In genomic region chr9:21326526-21327139, GRCh38 we compare ENCODE assay signal across 8 cellular contexts. TPM values are rescaled to one million over a fixed set of nuclear protein-coding genes. Genes with fewer than 3 reads are reported as not detected.
DNase-seq lines count a peak whose midpoint lies in the region; ATAC-seq and TF ChIP-seq lines count a peak whose summit lies in the region.

No MANE protein-coding gene starts in this region.

- TF ChIP-seq EP300 in suprapubic skin (IDR thresholded peaks at IDR 0.05) = no peak

- POLR2A ChIA-PET in AG04450 (lab: Yijun Ruan, JAX) = interaction anchor here (1.5 kb wide), 1 partner anchor 9 kb away, joined by 5 read pairs; the partner anchor contains the start of gene KLHL9

- TF ChIP-seq CTCF in AG04450 (IDR thresholded peaks at IDR 0.05; ENCODE audit: low read depth, low read length) = peak; percentile 75
- 0 out of 2 replicates have a peak, but pooled peaks have one; percentile 34 for TF ChIP-seq CTCF in GM12874 (IDR thresholded peaks at IDR 0.05; ENCODE audit: insufficient read depth, low read depth, low read length)
- peak; percentile 49 to 74 (median 60) for TF ChIP-seq CTCF in adrenal gland (IDR thresholded peaks at IDR 0.05)
- peak; percentile 9 to 44 for TF ChIP-seq CTCF in suprapubic skin (IDR thresholded peaks at IDR 0.05)

- TF ChIP-seq POLR2A in adrenal gland (IDR thresholded peaks at IDR 0.05) (no peak), suprapubic skin (IDR thresholded peaks at IDR 0.05) (no peak)

- peak; percentile 86 for ATAC-seq in HG02623 (IDR thresholded peaks at IDR 0.05; ENCODE audit: unreplicated experiment)

- no peak for DNase-seq in AG04450 (ENCODE audit: low read depth, low spot score)
- peak; percentile 25 for DNase-seq in NCI-H146 treated with DMSO at 0.1 percent for 48 hours (lab: John Stamatoyannopoulos, UW; ENCODE audit: unreplicated experiment)
- DNase-seq in adrenal gland = no peak
- peak; percentile 32 for DNase-seq in iPS-NIHi11 (ENCODE audit: low spot score)
- no peak for DNase-seq in suprapubic skin (ENCODE audit: low spot score in 2 of 2)
- no peak for DNase-seq in mesenteric fat pad (ENCODE audit: low spot score)

- H3K4me3 ChIP-seq in AG04450 (ENCODE audit: low read depth, low read length) (no peak overlapping the region), adrenal gland (no peak overlapping the region), suprapubic skin (no peak overlapping the region)

- H3K36me3 ChIP-seq in adrenal gland (replicated peaks in 1 of 2) (peaks cover 0 to 6% of the 10 kb centered on the region in 2 donors), suprapubic skin (peaks cover 22% of the 10 kb centered on the region)

- 27 to 34% (median 31%) methylated on average over 2 of the region's 2 CpGs for WGBS in adrenal gland, 4 donors
- 30% methylated on average over 2 of the region's 2 CpGs for WGBS in suprapubic skin

- H3K4me1 ChIP-seq in adrenal gland (replicated peaks in 1 of 2) (peaks cover 9 to 25% of the 10 kb centered on the region in 2 donors), suprapubic skin (peaks cover 43% of the 10 kb centered on the region)

- intact Hi-C loops in adrenal gland (cut with DNase I) = loop anchor here (5.0 to 10.0 kb wide), 3 partner anchors 66 to 458 kb away; no protein-coding TSS in a partner anchor

- H3K9me3 ChIP-seq in AG04450 (ENCODE audit: control insufficient read depth, insufficient read depth, low read length) (no peaks in the 10 kb centered on the region), adrenal gland (replicated peaks in 1 of 3) (no peaks in the 10 kb centered on the region), suprapubic skin (no peaks in the 10 kb centered on the region)

- no peak overlapping the region for H3K27ac ChIP-seq in AG04450 (ENCODE audit: low read depth, low read length)
- no peak overlapping the region for H3K27ac ChIP-seq in adrenal gland
- H3K27ac ChIP-seq in suprapubic skin = no peak overlapping the region

- CTCF ChIA-PET in AG04450 (lab: Charles Lee) = interaction anchor here (0.6 to 2.5 kb wide), 47 partner anchors 8 to 1126 kb away, joined by 3 to 26 read pairs (median 4); partner anchors contain the start of gene KLHL9

- H3K27me3 ChIP-seq in AG04450 (ENCODE audit: control insufficient read depth, insufficient read depth, low read length) (no peaks in the 10 kb centered on the region), adrenal gland (no peaks in the 10 kb centered on the region), suprapubic skin (no peaks in the 10 kb centered on the region)

RNA-seq across cellular contexts. Expression of gene KLHL9, which starts 8.6 kb away (rescaled TPM):
- polyA plus RNA-seq in AG04450 (2011; rRNA removed) (32.4 and 42.2 TPM in 2 replicates), adrenal gland (10 to 100 TPM in 1 of 3 donors, 1 to 10 TPM in 2; 6.7 to 20.3 (median 7.4) TPM)
- 37.1 and 54.5 TPM in 2 replicates for polyA minus RNA-seq in AG04450 (2011; rRNA and poly(A)+ RNA removed)
- total RNA-seq in adrenal gland (10 to 100 TPM; 16.6 to 23.8 (median 21.5) TPM), suprapubic skin (10 to 100 TPM; 12.0 to 17.2 (median 13.9) TPM), mesenteric fat pad (17.8 TPM)

RNA-seq across cellular contexts. Expression of gene IFNA5, which starts 21.5 kb away (rescaled TPM):
- polyA plus RNA-seq in AG04450 (2011; rRNA removed) (not detected in 2 replicates), adrenal gland (not detected)
- polyA minus RNA-seq in AG04450 (2011; rRNA and poly(A)+ RNA removed) = not detected in 2 replicates
- total RNA-seq in adrenal gland (not detected), suprapubic skin (not detected), mesenteric fat pad (not detected)

RNA-seq across cellular contexts. Expression of gene IFNA6, which starts 24.1 kb away (rescaled TPM):
- polyA plus RNA-seq in AG04450 (2011; rRNA removed) (not detected in 2 replicates), adrenal gland (not detected)
- not detected in 2 replicates for polyA minus RNA-seq in AG04450 (2011; rRNA and poly(A)+ RNA removed)
- total RNA-seq in adrenal gland (not detected), suprapubic skin (not detected), mesenteric fat pad (not detected)

RNA-seq across cellular contexts. Expression of gene IFNA13, which starts 41.2 kb away (rescaled TPM):
- polyA plus RNA-seq in AG04450 (2011; rRNA removed) (not detected in 2 replicates), adrenal gland (not detected)
- not detected in 2 replicates for polyA minus RNA-seq in AG04450 (2011; rRNA and poly(A)+ RNA removed)
- total RNA-seq in adrenal gland (not detected), suprapubic skin (not detected), mesenteric fat pad (not detected)

RNA-seq across cellular contexts. Expression of gene IFNA2, which starts 58.6 kb away (rescaled TPM):
- polyA plus RNA-seq in AG04450 (2011; rRNA removed) (not detected in 2 replicates), adrenal gland (not detected)
- polyA minus RNA-seq in AG04450 (2011; rRNA and poly(A)+ RNA removed) = not detected in 2 replicates
- total RNA-seq in adrenal gland (not detected), suprapubic skin (not detected), mesenteric fat pad (not detected)

Comparison
In these comparisons a context has a peak if more than half of its experiments do, and no peak if none do; other contexts are left out.
1. DNase-seq: peak in NCI-H146 treated with DMSO at 0.1 percent for 48 hours (single experiment) and iPS-NIHi11 (single experiment); none in AG04450 (single experiment), adrenal gland (0 of 7), suprapubic skin (0 of 2) and mesenteric fat pad (single experiment).
2. Peak in every context shown above with its lines, with median percentiles within 50 percentile points of each other: CTCF ChIP-seq.